Comparison of ENCODE assay signal across 10 cellular contexts in the genomic region with DNA sequence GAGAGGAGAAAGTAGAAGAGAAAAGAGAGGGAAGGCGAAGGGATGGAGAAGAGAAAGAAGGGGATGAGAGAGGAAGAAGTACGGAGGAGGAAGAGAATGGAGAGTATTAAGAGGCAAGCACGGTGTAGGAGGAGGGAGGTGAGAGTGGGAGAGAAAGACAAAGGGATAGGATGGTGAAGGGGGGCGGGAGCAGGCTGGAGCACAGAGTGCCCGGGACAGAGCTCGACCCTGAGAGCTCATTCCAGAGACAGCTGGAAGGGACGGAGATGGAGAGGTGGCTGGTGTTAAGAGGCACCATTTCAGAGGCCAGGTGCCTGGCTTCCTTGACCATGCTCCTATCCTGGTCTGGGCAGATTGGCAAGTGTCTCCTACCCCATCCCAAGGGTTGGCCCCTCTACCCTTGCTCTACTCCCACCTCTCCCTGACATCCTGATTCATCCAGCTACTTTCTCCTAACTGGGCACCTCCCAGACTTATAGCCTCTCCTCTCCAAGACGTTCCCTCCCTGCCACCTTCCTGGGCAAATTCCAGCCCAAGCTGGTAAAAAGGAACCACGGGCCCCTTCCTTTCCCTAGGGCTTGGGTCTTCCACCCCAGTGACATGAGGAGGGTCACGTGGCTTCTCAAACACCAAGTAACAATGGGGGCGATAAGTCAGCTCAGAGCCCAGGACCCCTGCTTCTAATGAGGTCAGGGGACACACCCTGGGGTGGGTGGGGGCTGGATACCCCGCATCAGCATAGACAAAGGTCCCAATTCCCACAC. TPM values are rescaled to one million over a fixed set of nuclear protein-coding genes. Genes with fewer than 3 reads are reported as not detected.
DNase-seq lines count a peak whose midpoint lies in the region; ATAC-seq and TF ChIP-seq lines count a peak whose summit lies in the region.
"Had no signal": no experiment of that assay in that cellular context is flagged by ENCODE, and none has a peak within 500 bp of the region (broad histone marks: within the 10 kb centered on the region; RNA-seq: fewer than 3 reads in every experiment).

No MANE protein-coding gene starts in this region.

- intact Hi-C loops in ovary (cut with DNase I), result loop anchor here in 1 of 4 donors (10.0 kb wide), 1 partner anchor 45 kb away; a partner anchor contains a TSS

- no peaks in the 10 kb centered on the region for H3K27me3 ChIP-seq in DND-41 (ENCODE audit: insufficient read depth, low read length, poor library complexity)
- H3K27me3 ChIP-seq in RWPE2 (ENCODE audit: insufficient read depth, poor library complexity, severe bottlenecking), result no peaks in the 10 kb centered on the region
- H3K27me3 ChIP-seq in ovary, result no peaks in the 10 kb centered on the region

- DNase-seq in DND-41 (no peak), RWPE2 (ENCODE audit: low spot score) (no peak), epithelial cell of proximal tubule (ENCODE audit: low read depth) (no peak), ovary (peak in 2 of 5 donors; percentile 39 to 43), NCI-H2171 treated with DMSO at 0.1 percent for 48 hours (lab: John Stamatoyannopoulos, UW) (no peak), NOMO-1 (lab: John Stamatoyannopoulos, UW; ENCODE audit: unreplicated experiment in 2 of 2) (no peak), NCI-H1436 treated with DMSO at 0.1 percent for 48 hours (lab: John Stamatoyannopoulos, UW) (no peak)

- TF ChIP-seq POLR2A in ovary (IDR thresholded peaks at IDR 0.05), result no peak

- TF ChIP-seq CTCF in DND-41 (IDR thresholded peaks at IDR 0.05; ENCODE audit: borderline replicate concordance, extremely low read depth, low read length, poor library complexity, severe bottlenecking), result no peak
- no peak for TF ChIP-seq CTCF in RWPE2 (IDR thresholded peaks at IDR 0.05; ENCODE audit: poor library complexity, severe bottlenecking)
- TF ChIP-seq CTCF in epithelial cell of proximal tubule (conservative IDR thresholded peaks at IDR 0.05; ENCODE audit: low read depth, low read length), result no peak
- TF ChIP-seq CTCF in ovary (IDR thresholded peaks at IDR 0.05), result no peak

- ATAC-seq in DND-41 (ENCODE audit: insufficient read depth, low read depth) (no peak), RWPE2 (ENCODE audit: low read depth) (no peak), GM19397 (IDR thresholded peaks at IDR 0.05; ENCODE audit: unreplicated experiment) (no peak)

- peaks cover 38% of the 10 kb centered on the region for H3K79me2 ChIP-seq in DND-41 (ENCODE audit: insufficient read depth, low read length)

- H3K27ac ChIP-seq in DND-41 (ENCODE audit: low read length) (no peak overlapping the region), RWPE2 (ENCODE audit: poor library complexity, severe bottlenecking) (peak overlapping the region; percentile 94), ovary (peak overlapping the region in 1 of 2 donors; percentile 2)
- H3K27ac ChIP-seq: HL-60 had no signal

- peaks cover 27% of the 10 kb centered on the region for H4K20me1 ChIP-seq in DND-41 (ENCODE audit: insufficient read depth, low read length)

- H3K9me3 ChIP-seq in DND-41 (ENCODE audit: insufficient read depth, low read length, severe bottlenecking) (no peaks in the 10 kb centered on the region), RWPE2 (ENCODE audit: severe bottlenecking) (no peaks in the 10 kb centered on the region), ovary (no peaks in the 10 kb centered on the region)

- WGBS in ovary, 3 donors, result 27 to 42% (median 40%) methylated on average over 12 of the region's 12 CpGs

- TF ChIP-seq EP300 in ovary (IDR thresholded peaks at IDR 0.05), result no peak

- H3K36me3 ChIP-seq in DND-41 (ENCODE audit: insufficient read depth, low read length) (peaks cover 16% of the 10 kb centered on the region), RWPE2 (ENCODE audit: low read depth) (peaks cover 16% of the 10 kb centered on the region), ovary (no peaks in the 10 kb centered on the region)

- H3K4me2 ChIP-seq in DND-41 (ENCODE audit: insufficient read depth, low read length), result peak overlapping the region; percentile 87

- H2AFZ ChIP-seq in DND-41 (ENCODE audit: low read depth, low read length), result no peak overlapping the region

- H3K4me3 ChIP-seq in DND-41 (ENCODE audit: low read depth in 1 of 2, low read length in 2 of 2) (peak overlapping the region in 1 of 2 experiments; percentile 95; a peak in 2 of 4 replicates), RWPE2 (ENCODE audit: severe bottlenecking) (peak overlapping the region; percentile 88), epithelial cell of proximal tubule (ENCODE audit: low read depth, low read length) (peak overlapping the region; percentile 89), ovary (peak overlapping the region; percentile 76)

- peaks cover 33% of the 10 kb centered on the region for H3K4me1 ChIP-seq in DND-41 (ENCODE audit: insufficient read depth, low read length)
- H3K4me1 ChIP-seq in RWPE2 (ENCODE audit: insufficient read depth, poor library complexity, severe bottlenecking), result peaks cover 8% of the 10 kb centered on the region
- peaks cover 19% of the 10 kb centered on the region for H3K4me1 ChIP-seq in ovary (ENCODE audit: insufficient read depth)

- peak overlapping the region; percentile 89; the same call in 1 of the 2 replicates for H3K9ac ChIP-seq in DND-41 (ENCODE audit: low read depth, low read length)

RNA-seq across cellular contexts. Expression of a gene that starts 1.2 kb away (rescaled TPM):
- 4.2 and 5.2 TPM in 2 replicates for total RNA-seq in epithelial cell of proximal tubule
- total RNA-seq in ovary, result 10 to 100 TPM in 4 of 7 donors, 1 to 10 TPM in 3; 5.7 to 18.0 (median 15.4) TPM
- polyA plus RNA-seq in ovary, result 10 to 100 TPM in 1 of 2 donors, 1 to 10 TPM in 1; 3.5 to 11.7 TPM

RNA-seq across cellular contexts. Expression of a gene that starts 1.3 kb away (rescaled TPM):
- 123 and 182 TPM in 2 replicates for total RNA-seq in epithelial cell of proximal tubule
- 10 to 100 TPM; 47.3 to 86.9 (median 60.6) TPM for total RNA-seq in ovary
- 10 to 100 TPM; 52.6 to 67.2 TPM for polyA plus RNA-seq in ovary

RNA-seq across cellular contexts. Expression of a gene that starts 17.8 kb away (rescaled TPM):
- total RNA-seq in epithelial cell of proximal tubule, result not detected in 2 replicates
- total RNA-seq in ovary, result 1 to 10 TPM in 4 of 7 donors, under 1 TPM in 3; 0.34 to 2.0 (median 1.2) TPM
- polyA plus RNA-seq in ovary, result 1 to 10 TPM in 1 of 2 donors, under 1 TPM in 1; 0.98 to 1.5 TPM
- total RNA-seq: T-helper 1 cell treated with Interleukin-12 subunit alpha and Interleukin-12 subunit beta and Interleukin-4 antibody, amounts not matched to agents 30 ng/mL and 1 ng/mL, for 36 hours had no signal

RNA-seq across cellular contexts. Expression of a gene that starts 19.6 kb away (rescaled TPM):
- total RNA-seq in epithelial cell of proximal tubule (not detected in 2 replicates), ovary (10 to 100 TPM; 11.5 to 37.3 (median 20.5) TPM)
- 10 to 100 TPM in 1 of 2 donors, 1 to 10 TPM in 1; 3.1 to 26.9 TPM for polyA plus RNA-seq in ovary
- total RNA-seq: T-helper 1 cell treated with Interleukin-12 subunit alpha and Interleukin-12 subunit beta and Interleukin-4 antibody, amounts not matched to agents 30 ng/mL and 1 ng/mL, for 36 hours had no signal

RNA-seq across cellular contexts. Expression of a gene that starts 22.9 kb away (rescaled TPM):
- total RNA-seq in epithelial cell of proximal tubule (21.3 and 22.7 TPM in 2 replicates), ovary (10 to 100 TPM; 16.4 to 37.8 (median 32.9) TPM)
- 10 to 100 TPM in 1 of 2 donors, 1 to 10 TPM in 1; 8.7 to 19.7 TPM for polyA plus RNA-seq in ovary
